Comparison of ENCODE assay signal across 1 cellular context in the genomic region with DNA sequence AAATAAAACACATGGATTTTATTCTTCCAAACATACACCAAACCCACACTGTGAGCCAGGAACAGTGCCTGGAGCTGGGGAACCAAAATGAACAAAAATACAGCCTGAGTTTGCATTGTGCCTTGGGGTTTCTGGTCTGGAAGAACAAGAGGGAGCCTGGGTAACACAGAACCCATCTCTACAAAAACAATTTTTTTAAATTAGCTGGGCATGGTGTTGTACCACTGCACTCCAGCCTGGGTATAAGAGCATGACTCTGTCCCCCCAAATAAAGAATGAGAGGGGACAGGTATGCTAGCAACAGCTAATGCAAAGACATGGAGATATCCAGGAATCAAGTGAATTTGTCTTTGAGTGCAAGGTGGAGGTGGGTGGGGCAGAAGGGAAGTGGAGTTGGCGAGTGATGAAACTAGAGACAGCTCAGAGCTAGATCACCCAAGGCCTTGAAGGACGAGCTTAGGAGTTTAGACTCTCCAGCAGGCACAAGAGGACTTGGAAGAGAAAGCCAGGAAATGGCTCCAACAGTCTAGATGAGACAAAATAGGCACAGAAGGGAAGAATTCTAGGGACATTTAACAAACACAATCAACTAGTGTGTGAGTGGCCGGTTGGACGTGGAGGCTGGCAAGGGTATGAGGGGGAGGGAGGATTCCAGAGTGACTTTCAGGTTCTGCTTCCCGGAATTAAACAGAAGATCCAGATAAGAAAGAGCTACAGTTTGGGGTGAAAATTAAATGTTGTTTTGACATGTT.
A peak's percentile ranks its signal among the peaks of the same experiment; 100 is the strongest.
TF ChIP-seq lines count a peak whose summit lies in the region.

No MANE protein-coding gene starts in this region.

TF ChIP-seq in K562, 482 proteins besides CTCF, POLR2A, EP300 and RAD21 (continued from another document and continues in another):
- TF ChIP-seq ARID4B (CRISPR knock-in tag; IDR thresholded peaks at IDR 0.05): no peak
- peak; percentile 72 for TF ChIP-seq ATF3 (IDR thresholded peaks at IDR 0.05)
- no peak for TF ChIP-seq ATF3 (CRISPR knock-in tag; conservative IDR thresholded peaks at IDR 0.05)
- TF ChIP-seq CBX5 (IDR thresholded peaks at IDR 0.05; ENCODE audit: borderline replicate concordance, low read depth): no peak
- TF ChIP-seq NONO (IDR thresholded peaks at IDR 0.05; ENCODE audit: low read depth in 2 of 2, low read length in 1 of 2): no peak
- TF ChIP-seq, protein P1, sequence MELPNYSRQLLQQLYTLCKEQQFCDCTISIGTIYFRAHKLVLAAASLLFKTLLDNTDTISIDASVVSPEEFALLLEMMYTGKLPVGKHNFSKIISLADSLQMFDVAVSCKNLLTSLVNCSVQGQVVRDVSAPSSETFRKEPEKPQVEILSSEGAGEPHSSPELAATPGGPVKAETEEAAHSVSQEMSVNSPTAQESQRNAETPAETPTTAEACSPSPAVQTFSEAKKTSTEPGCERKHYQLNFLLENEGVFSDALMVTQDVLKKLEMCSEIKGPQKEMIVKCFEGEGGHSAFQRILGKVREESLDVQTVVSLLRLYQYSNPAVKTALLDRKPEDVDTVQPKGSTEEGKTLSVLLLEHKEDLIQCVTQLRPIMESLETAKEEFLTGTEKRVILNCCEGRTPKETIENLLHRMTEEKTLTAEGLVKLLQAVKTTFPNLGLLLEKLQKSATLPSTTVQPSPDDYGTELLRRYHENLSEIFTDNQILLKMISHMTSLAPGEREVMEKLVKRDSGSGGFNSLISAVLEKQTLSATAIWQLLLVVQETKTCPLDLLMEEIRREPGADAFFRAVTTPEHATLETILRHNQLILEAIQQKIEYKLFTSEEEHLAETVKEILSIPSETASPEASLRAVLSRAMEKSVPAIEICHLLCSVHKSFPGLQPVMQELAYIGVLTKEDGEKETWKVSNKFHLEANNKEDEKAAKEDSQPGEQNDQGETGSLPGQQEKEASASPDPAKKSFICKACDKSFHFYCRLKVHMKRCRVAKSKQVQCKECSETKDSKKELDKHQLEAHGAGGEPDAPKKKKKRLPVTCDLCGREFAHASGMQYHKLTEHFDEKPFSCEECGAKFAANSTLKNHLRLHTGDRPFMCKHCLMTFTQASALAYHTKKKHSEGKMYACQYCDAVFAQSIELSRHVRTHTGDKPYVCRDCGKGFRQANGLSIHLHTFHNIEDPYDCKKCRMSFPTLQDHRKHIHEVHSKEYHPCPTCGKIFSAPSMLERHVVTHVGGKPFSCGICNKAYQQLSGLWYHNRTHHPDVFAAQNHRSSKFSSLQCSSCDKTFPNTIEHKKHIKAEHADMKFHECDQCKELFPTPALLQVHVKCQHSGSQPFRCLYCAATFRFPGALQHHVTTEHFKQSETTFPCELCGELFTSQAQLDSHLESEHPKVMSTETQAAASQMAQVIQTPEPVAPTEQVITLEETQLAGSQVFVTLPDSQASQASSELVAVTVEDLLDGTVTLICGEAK (IDR thresholded peaks at IDR 0.05): no peak
- TF ChIP-seq, protein P1 (CRISPR knock-in tag; IDR thresholded peaks at IDR 0.05): no peak
- TF ChIP-seq ZBTB12 (CRISPR knock-in tag; IDR thresholded peaks at IDR 0.05): no peak
- peak; percentile 2 for TF ChIP-seq JUND (IDR thresholded peaks at IDR 0.05; ENCODE audit: borderline replicate concordance, low read depth, low read length)
- peak; percentile 14; the same call in 1 of the 3 replicates for TF ChIP-seq JUND (tag; IDR thresholded peaks at IDR 0.05; ENCODE audit: borderline replicate concordance, low read depth, low read length)
- no peak for TF ChIP-seq SMC3 (conservative IDR thresholded peaks at IDR 0.05; ENCODE audit: insufficient read depth, low read depth, low read length)
- no peak for TF ChIP-seq ZBED1 (IDR thresholded peaks at IDR 0.05)
- no peak for TF ChIP-seq SP1 (CRISPR knock-in tag; IDR thresholded peaks at IDR 0.05)
- TF ChIP-seq ETS1 (conservative IDR thresholded peaks at IDR 0.05; ENCODE audit: control insufficient read depth, low read depth, low read length): no peak
- no peak for TF ChIP-seq ZNF695 (CRISPR knock-in tag; IDR thresholded peaks at IDR 0.05)
- TF ChIP-seq SMAD2 (IDR thresholded peaks at IDR 0.05; ENCODE audit: low read depth, low read length): no peak
- no peak for TF ChIP-seq POU5F1 (IDR thresholded peaks at IDR 0.05; ENCODE audit: borderline replicate concordance, low read depth, low read length, partially characterized antibody)
- TF ChIP-seq KAT8 (IDR thresholded peaks at IDR 0.05; ENCODE audit: low read depth): no peak
- TF ChIP-seq ZBTB1 (CRISPR knock-in tag; IDR thresholded peaks at IDR 0.05; ENCODE audit: borderline replicate concordance, low read depth): no peak
- peak; percentile 68; the same call in 1 of the 2 replicates for TF ChIP-seq VEZF1 (CRISPR knock-in tag; IDR thresholded peaks at IDR 0.05)
- TF ChIP-seq FOXK2 (conservative IDR thresholded peaks at IDR 0.05 in 1 of 2, IDR thresholded peaks at IDR 0.05 in 1 of 2; ENCODE audit: low read depth in 2 of 2): no peak
- TF ChIP-seq, protein P2, sequence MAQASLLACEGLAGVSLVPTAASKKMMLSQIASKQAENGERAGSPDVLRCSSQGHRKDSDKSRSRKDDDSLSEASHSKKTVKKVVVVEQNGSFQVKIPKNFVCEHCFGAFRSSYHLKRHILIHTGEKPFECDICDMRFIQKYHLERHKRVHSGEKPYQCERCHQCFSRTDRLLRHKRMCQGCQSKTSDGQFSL (CRISPR knock-in tag; IDR thresholded peaks at IDR 0.05): no peak
- TF ChIP-seq, protein P2 (tag; IDR thresholded peaks at IDR 0.05): no peak
- TF ChIP-seq, protein P3, sequence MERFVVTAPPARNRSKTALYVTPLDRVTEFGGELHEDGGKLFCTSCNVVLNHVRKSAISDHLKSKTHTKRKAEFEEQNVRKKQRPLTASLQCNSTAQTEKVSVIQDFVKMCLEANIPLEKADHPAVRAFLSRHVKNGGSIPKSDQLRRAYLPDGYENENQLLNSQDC (CRISPR knock-in tag; IDR thresholded peaks at IDR 0.05): no peak
- no peak for TF ChIP-seq HNRNPH1 (optimal IDR thresholded peaks at IDR 0.05; ENCODE audit: low read depth, low read length)
- 0 out of 2 replicates have a peak, but pooled peaks have one; percentile 35 for TF ChIP-seq GABPB1 (CRISPR knock-in tag; IDR thresholded peaks at IDR 0.05)
- TF ChIP-seq ZNF184 (CRISPR knock-in tag; IDR thresholded peaks at IDR 0.05): no peak
- 0 out of 2 replicates have a peak, but pooled peaks have one; percentile 40 for TF ChIP-seq NFIC (IDR thresholded peaks at IDR 0.05)
- no peak for TF ChIP-seq MCM7 (IDR thresholded peaks at IDR 0.05)
- peak; percentile 80 for TF ChIP-seq NFRKB (IDR thresholded peaks at IDR 0.05; ENCODE audit: low read depth)
- no peak for TF ChIP-seq JUNB (CRISPR knock-in tag; conservative IDR thresholded peaks at IDR 0.05)
- TF ChIP-seq ZNF511 (CRISPR knock-in tag; IDR thresholded peaks at IDR 0.05): no peak
- no peak for TF ChIP-seq ZNF174 (CRISPR knock-in tag; IDR thresholded peaks at IDR 0.05)
